ENCODE assay signal across 11 cellular contexts in the genomic region with DNA sequence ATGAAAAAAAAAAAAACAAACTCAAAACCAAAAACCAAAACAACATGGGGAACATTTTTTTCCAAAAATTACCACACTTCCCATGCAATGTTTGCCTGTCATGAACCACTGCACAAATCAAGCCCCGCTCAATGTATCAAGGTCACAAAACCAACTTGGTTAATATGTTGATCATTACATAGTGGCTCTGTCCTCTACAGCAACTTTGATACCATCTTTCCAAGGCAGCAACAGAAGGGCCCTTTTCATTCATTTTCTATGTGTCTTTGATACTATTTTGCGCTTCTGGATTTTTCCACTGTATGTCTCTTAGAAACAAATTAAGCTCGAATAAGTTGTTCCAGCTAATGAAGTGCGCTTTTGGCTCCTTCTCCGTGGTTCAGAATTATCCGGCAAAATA. TPM values are rescaled to one million over a fixed set of nuclear protein-coding genes. Genes with fewer than 3 reads are reported as not detected.
DNase-seq lines count a peak whose midpoint lies in the region; ATAC-seq and TF ChIP-seq lines count a peak whose summit lies in the region.
"Had no signal": no experiment of that assay in that cellular context is flagged by ENCODE, and none has a peak within 500 bp of the region (broad histone marks: within the 10 kb centered on the region; RNA-seq: fewer than 3 reads in every experiment).

No MANE protein-coding gene starts in this region.

- peak overlapping the region; percentile 14 to 92; a peak in 2 of 4 replicates for H3K27ac ChIP-seq in SK-N-SH (ENCODE audit: low read depth in 2 of 2, low read length in 1 of 2)
- peak overlapping the region; percentile 82 for H3K27ac ChIP-seq in substantia nigra (ENCODE audit: low read depth, low read length, poor library complexity, severe bottlenecking)

- peak overlapping the region; percentile 87 to 90; a peak in 3 of 4 replicates for H3K4me3 ChIP-seq in SK-N-SH (ENCODE audit: low read depth in 2 of 2, low read length in 1 of 2)
- H3K4me3 ChIP-seq in kidney epithelial cell (ENCODE audit: low read depth, low read length), result peak overlapping the region; percentile 87

- TF ChIP-seq EP300 in SK-N-SH (IDR thresholded peaks at IDR 0.05; ENCODE audit: borderline replicate concordance in 1 of 2, low read depth in 1 of 2, low read length in 1 of 2), result no peak

- H3K9me3 ChIP-seq in SK-N-SH, result no peaks in the 10 kb centered on the region
- H3K9me3 ChIP-seq: mucosa of descending colon had no signal

- H3K4me3 Mint-ChIP-seq in activated naive CD8-positive, alpha-beta T cell treated with anti-CD3 and anti-CD28 coated beads, Interleukin-2, amount 10 ng/mL, durations not matched to agents 7 days and 5 days, result peak overlapping the region; percentile 87

- no peaks in the 10 kb centered on the region for H4K20me1 ChIP-seq in SK-N-SH (ENCODE audit: insufficient read depth)

- POLR2A ChIA-PET in SK-N-SH (lab: Yijun Ruan, JAX), result no interaction called here
- POLR2A ChIA-PET in activated naive CD8-positive, alpha-beta T cell treated with anti-CD3 and anti-CD28 coated beads, Interleukin-2, amount 10 ng/mL, durations not matched to agents 7 days and 5 days (lab: Charles Lee), result interaction anchor here (1.1 kb wide), 1 partner anchor 10 kb away, joined by 5 read pairs; no protein-coding TSS in a partner anchor

- no peaks in the 10 kb centered on the region for H3K9me2 ChIP-seq in SK-N-SH

- TF ChIP-seq RAD21 in SK-N-SH (IDR thresholded peaks at IDR 0.05; ENCODE audit: low read length), result no peak

- no peak for TF ChIP-seq CTCF in SK-N-SH (IDR thresholded peaks at IDR 0.05)
- no peak for TF ChIP-seq CTCF in kidney epithelial cell (IDR thresholded peaks at IDR 0.05; ENCODE audit: insufficient read depth, low read length, poor library complexity, severe bottlenecking)

- peaks cover 8% of the 10 kb centered on the region in 2 experiments; a peak in 3 of 4 replicates for H3K4me1 ChIP-seq in SK-N-SH (ENCODE audit: control insufficient read depth in 1 of 2, insufficient read depth in 2 of 2, low read depth in 1 of 2, low read length in 1 of 2)

- H3K79me2 ChIP-seq in SK-N-SH (ENCODE audit: insufficient read depth), result peaks cover 60% of the 10 kb centered on the region

- no peak for DNase-seq in SK-N-SH
- no peak for DNase-seq in activated naive CD8-positive, alpha-beta T cell treated with anti-CD3 and anti-CD28 coated beads, Interleukin-2, amount 10 ng/mL, durations not matched to agents 7 days and 5 days
- no peak for DNase-seq in kidney epithelial cell (ENCODE audit: low read depth)
- no peak for DNase-seq in substantia nigra (lab: John Stamatoyannopoulos, UW)
- no peak for DNase-seq in effector CD8-positive, alpha-beta T cell (lab: John Stamatoyannopoulos, UW)
- no peak for DNase-seq in hepatic stellate cell (ENCODE audit: low spot score)
- DNase-seq: activated CD8-positive, alpha-beta memory T cell treated with anti-CD3 and anti-CD28 coated beads, Interleukin-2, amount 50 U/mL, for 4 hours; mucosa of descending colon; NCI-H1092 had no signal

- WGBS in SK-N-SH (ENCODE audit: low lambda C conversion rate), result 95% methylated on average over 6 of the region's 6 CpGs

- peaks cover 1% of the 10 kb centered on the region for H3K36me3 Mint-ChIP-seq in activated naive CD8-positive, alpha-beta T cell treated with anti-CD3 and anti-CD28 coated beads, Interleukin-2, amount 10 ng/mL, durations not matched to agents 7 days and 5 days

- H3K4me2 ChIP-seq in SK-N-SH, result peak overlapping the region; percentile 93

- peaks cover 8% of the 10 kb centered on the region for H3F3A ChIP-seq in SK-N-SH (replicated peaks; ENCODE audit: insufficient read depth)

- H3K4me1 Mint-ChIP-seq in activated naive CD8-positive, alpha-beta T cell treated with anti-CD3 and anti-CD28 coated beads, Interleukin-2, amount 10 ng/mL, durations not matched to agents 7 days and 5 days, result peaks cover 22% of the 10 kb centered on the region

- H3K27me3 ChIP-seq in SK-N-SH (ENCODE audit: insufficient read depth) (no peaks in the 10 kb centered on the region), kidney epithelial cell (ENCODE audit: control insufficient read depth, insufficient read depth, low read length) (no peaks in the 10 kb centered on the region)

- H3K27me3 Mint-ChIP-seq in activated naive CD8-positive, alpha-beta T cell treated with anti-CD3 and anti-CD28 coated beads, Interleukin-2, amount 10 ng/mL, durations not matched to agents 7 days and 5 days, result peaks cover 2% of the 10 kb centered on the region

- H3K27ac Mint-ChIP-seq in activated naive CD8-positive, alpha-beta T cell treated with anti-CD3 and anti-CD28 coated beads, Interleukin-2, amount 10 ng/mL, durations not matched to agents 7 days and 5 days, result no peak overlapping the region

- H3K9ac ChIP-seq in SK-N-SH, result peak overlapping the region; percentile 88; the same call in 1 of the 2 replicates

- CTCF ChIA-PET in SK-N-SH (lab: Yijun Ruan, JAX), result no interaction called here

- peak overlapping the region; percentile 60 for H2AFZ ChIP-seq in SK-N-SH (ENCODE audit: low read depth)

- H3K9me3 Mint-ChIP-seq in activated naive CD8-positive, alpha-beta T cell treated with anti-CD3 and anti-CD28 coated beads, Interleukin-2, amount 10 ng/mL, durations not matched to agents 7 days and 5 days, result no peaks in the 10 kb centered on the region

- ATAC-seq in SK-N-SH treated with all-trans-retinoic acid at 6 μM for 48 hours (no peak), HG03280 (IDR thresholded peaks at IDR 0.05; ENCODE audit: unreplicated experiment) (no peak)
- no peak for ATAC-seq in activated naive CD8-positive, alpha-beta T cell treated with anti-CD3 and anti-CD28 coated beads, Interleukin-2, amount 10 ng/mL, durations not matched to agents 7 days and 5 days (ENCODE audit: low read depth)
- ATAC-seq: mucosa of descending colon had no signal

- H3K36me3 ChIP-seq in SK-N-SH (replicated peaks in 1 of 2; ENCODE audit: control insufficient read depth in 1 of 2, insufficient read depth in 2 of 2, low read length in 1 of 2), result no peaks in the 10 kb centered on the region
- H3K36me3 ChIP-seq in kidney epithelial cell (ENCODE audit: control insufficient read depth, insufficient read depth, low read length), result no peaks in the 10 kb centered on the region

TF ChIP-seq in SK-N-SH, 30 proteins besides CTCF, POLR2A, EP300 and RAD21 (continues in another document):
- TF ChIP-seq FOSL2 (IDR thresholded peaks at IDR 0.05; ENCODE audit: borderline replicate concordance, low read depth), result no peak
- TF ChIP-seq TCF12 (IDR thresholded peaks at IDR 0.05), result no peak
- TF ChIP-seq ELF1 (IDR thresholded peaks at IDR 0.05), result no peak

TF ChIP-seq in SK-N-SH treated with all-trans-retinoic acid at 6 μM for 48 hours, 23 proteins besides CTCF, POLR2A, EP300 and RAD21 (continues in another document):
- TF ChIP-seq ISL1 (CRISPR knock-in tag; IDR thresholded peaks at IDR 0.05), result no peak
- TF ChIP-seq OSR1 (CRISPR knock-in tag; IDR thresholded peaks at IDR 0.05), result no peak
- no peak for TF ChIP-seq ZNF565 (CRISPR knock-in tag; conservative IDR thresholded peaks at IDR 0.05; ENCODE audit: low read depth)
- TF ChIP-seq CSDC2 (CRISPR knock-in tag; IDR thresholded peaks at IDR 0.05), result no peak
- TF ChIP-seq TCF4 (CRISPR knock-in tag; IDR thresholded peaks at IDR 0.05; ENCODE audit: borderline replicate concordance), result no peak
- no peak for TF ChIP-seq ZNF8 (CRISPR knock-in tag; IDR thresholded peaks at IDR 0.05)
- no peak for TF ChIP-seq TOX (CRISPR knock-in tag; IDR thresholded peaks at IDR 0.05; ENCODE audit: borderline replicate concordance)
- TF ChIP-seq, protein P1, sequence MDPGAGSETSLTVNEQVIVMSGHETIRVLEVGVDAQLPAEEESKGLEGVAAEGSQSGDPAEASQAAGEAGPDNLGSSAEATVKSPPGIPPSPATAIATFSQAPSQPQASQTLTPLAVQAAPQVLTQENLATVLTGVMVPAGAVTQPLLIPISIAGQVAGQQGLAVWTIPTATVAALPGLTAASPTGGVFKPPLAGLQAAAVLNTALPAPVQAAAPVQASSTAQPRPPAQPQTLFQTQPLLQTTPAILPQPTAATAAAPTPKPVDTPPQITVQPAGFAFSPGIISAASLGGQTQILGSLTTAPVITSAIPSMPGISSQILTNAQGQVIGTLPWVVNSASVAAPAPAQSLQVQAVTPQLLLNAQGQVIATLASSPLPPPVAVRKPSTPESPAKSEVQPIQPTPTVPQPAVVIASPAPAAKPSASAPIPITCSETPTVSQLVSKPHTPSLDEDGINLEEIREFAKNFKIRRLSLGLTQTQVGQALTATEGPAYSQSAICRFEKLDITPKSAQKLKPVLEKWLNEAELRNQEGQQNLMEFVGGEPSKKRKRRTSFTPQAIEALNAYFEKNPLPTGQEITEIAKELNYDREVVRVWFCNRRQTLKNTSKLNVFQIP (CRISPR knock-in tag; IDR thresholded peaks at IDR 0.05; ENCODE audit: borderline replicate concordance, low read depth), result no peak

RNA-seq across cellular contexts. Expression of a gene that starts 1.5 kb away (rescaled TPM):
- polyA plus RNA-seq in SK-N-SH (2012; rRNA removed), result 6.0 and 6.9 TPM in 2 replicates
- polyA plus RNA-seq in SK-N-SH (2012; cell fraction: cytosol; rRNA removed), result 5.7 and 6.2 TPM in 2 replicates
- polyA plus RNA-seq in SK-N-SH (2012; cell fraction: nucleus; rRNA removed), result 9.9 and 11.4 TPM in 2 replicates
- 10 to 100 TPM; 12.3 to 17.1 TPM for total RNA-seq in activated naive CD8-positive, alpha-beta T cell treated with anti-CD3 and anti-CD28 coated beads, Interleukin-2, amount 10 ng/mL, durations not matched to agents 7 days and 5 days
- 7.6 and 9.0 TPM in 2 replicates for total RNA-seq in kidney epithelial cell

RNA-seq across cellular contexts. Expression of a gene that starts 24.6 kb away (rescaled TPM):
- 0.21 and 0.34 TPM in 2 replicates for polyA plus RNA-seq in SK-N-SH (2012; rRNA removed)
- polyA plus RNA-seq in SK-N-SH (2012; cell fraction: cytosol; rRNA removed), result 0.05 and 0.09 TPM in 2 replicates
- polyA plus RNA-seq in SK-N-SH (2012; cell fraction: nucleus; rRNA removed), result 1.8 and 1.9 TPM in 2 replicates
- total RNA-seq in activated naive CD8-positive, alpha-beta T cell treated with anti-CD3 and anti-CD28 coated beads, Interleukin-2, amount 10 ng/mL, durations not matched to agents 7 days and 5 days, result 1 to 10 TPM; 2.2 to 2.5 TPM
- total RNA-seq in kidney epithelial cell, result 14.7 and 18.2 TPM in 2 replicates

RNA-seq across cellular contexts. Expression of a gene that starts 50.6 kb away (rescaled TPM):
- 0.02 and 0.08 TPM in 2 replicates for polyA plus RNA-seq in SK-N-SH (2012; rRNA removed)
- polyA plus RNA-seq in SK-N-SH (2012; cell fraction: cytosol; rRNA removed), result 0.04 and 0.09 TPM in 2 replicates
- polyA plus RNA-seq in SK-N-SH (2012; cell fraction: nucleus; rRNA removed), result 0.02 TPM in 2 replicates
- total RNA-seq in activated naive CD8-positive, alpha-beta T cell treated with anti-CD3 and anti-CD28 coated beads, Interleukin-2, amount 10 ng/mL, durations not matched to agents 7 days and 5 days, result not detected
- total RNA-seq in kidney epithelial cell, result 0.42 and 0.62 TPM in 2 replicates
